In the genomic region with DNA sequence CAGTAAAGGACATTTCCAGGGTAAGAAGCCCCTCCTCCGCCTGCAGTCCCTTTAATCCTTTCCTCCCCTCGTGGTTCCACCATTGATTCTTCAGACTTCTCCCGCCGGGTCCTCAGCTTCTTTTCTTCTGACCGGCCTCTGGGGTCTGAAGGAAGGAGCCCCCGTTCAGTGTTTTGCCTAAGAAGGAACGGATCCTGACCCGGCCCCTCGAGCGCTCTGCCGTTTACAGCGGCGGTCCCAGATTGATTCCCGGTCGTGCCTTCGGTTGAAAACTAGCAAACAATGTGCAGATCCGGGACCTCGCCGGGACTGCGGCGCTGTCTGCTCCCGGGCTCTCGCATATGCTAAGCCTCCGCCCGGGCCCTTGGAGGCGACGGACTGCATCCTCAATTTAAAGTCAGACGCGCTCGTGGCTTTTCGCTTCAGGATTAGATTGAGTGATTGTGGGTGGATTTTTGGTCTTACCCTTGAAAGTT, we compare ENCODE assay signal across 1 cellular context.
A peak's percentile ranks its signal among the peaks of the same experiment; 100 is the strongest.
TF ChIP-seq lines count a peak whose summit lies in the region.

No MANE protein-coding gene starts in this region.

TF ChIP-seq in K562, 482 proteins besides CTCF, POLR2A, EP300 and RAD21 (continues in another document):
- peak; percentile 19; the same call in 1 of the 2 replicates for TF ChIP-seq NR3C1 (CRISPR knock-in tag; IDR thresholded peaks at IDR 0.05)
- TF ChIP-seq FOXK1 (CRISPR knock-in tag; IDR thresholded peaks at IDR 0.05; ENCODE audit: borderline replicate concordance), result no peak
- no peak for TF ChIP-seq ZNF24 (IDR thresholded peaks at IDR 0.05)
- TF ChIP-seq ZKSCAN8 (CRISPR knock-in tag; IDR thresholded peaks at IDR 0.05), result no peak
- no peak for TF ChIP-seq MAFG (tag; conservative IDR thresholded peaks at IDR 0.05)
- TF ChIP-seq SNIP1 (IDR thresholded peaks at IDR 0.05; ENCODE audit: low read depth), result no peak
- TF ChIP-seq CBFA2T3 (IDR thresholded peaks at IDR 0.05), result no peak
- TF ChIP-seq ARID2 (IDR thresholded peaks at IDR 0.05), result no peak
- TF ChIP-seq PPARD (CRISPR knock-in tag; IDR thresholded peaks at IDR 0.05), result no peak
- TF ChIP-seq CC2D1A (IDR thresholded peaks at IDR 0.05), result no peak
- no peak for TF ChIP-seq ZNF668 (CRISPR knock-in tag; IDR thresholded peaks at IDR 0.05)
- TF ChIP-seq ZBTB40 (IDR thresholded peaks at IDR 0.05), result no peak
- TF ChIP-seq ZBTB40 (CRISPR knock-in tag; IDR thresholded peaks at IDR 0.05), result no peak
- TF ChIP-seq, protein P1, sequence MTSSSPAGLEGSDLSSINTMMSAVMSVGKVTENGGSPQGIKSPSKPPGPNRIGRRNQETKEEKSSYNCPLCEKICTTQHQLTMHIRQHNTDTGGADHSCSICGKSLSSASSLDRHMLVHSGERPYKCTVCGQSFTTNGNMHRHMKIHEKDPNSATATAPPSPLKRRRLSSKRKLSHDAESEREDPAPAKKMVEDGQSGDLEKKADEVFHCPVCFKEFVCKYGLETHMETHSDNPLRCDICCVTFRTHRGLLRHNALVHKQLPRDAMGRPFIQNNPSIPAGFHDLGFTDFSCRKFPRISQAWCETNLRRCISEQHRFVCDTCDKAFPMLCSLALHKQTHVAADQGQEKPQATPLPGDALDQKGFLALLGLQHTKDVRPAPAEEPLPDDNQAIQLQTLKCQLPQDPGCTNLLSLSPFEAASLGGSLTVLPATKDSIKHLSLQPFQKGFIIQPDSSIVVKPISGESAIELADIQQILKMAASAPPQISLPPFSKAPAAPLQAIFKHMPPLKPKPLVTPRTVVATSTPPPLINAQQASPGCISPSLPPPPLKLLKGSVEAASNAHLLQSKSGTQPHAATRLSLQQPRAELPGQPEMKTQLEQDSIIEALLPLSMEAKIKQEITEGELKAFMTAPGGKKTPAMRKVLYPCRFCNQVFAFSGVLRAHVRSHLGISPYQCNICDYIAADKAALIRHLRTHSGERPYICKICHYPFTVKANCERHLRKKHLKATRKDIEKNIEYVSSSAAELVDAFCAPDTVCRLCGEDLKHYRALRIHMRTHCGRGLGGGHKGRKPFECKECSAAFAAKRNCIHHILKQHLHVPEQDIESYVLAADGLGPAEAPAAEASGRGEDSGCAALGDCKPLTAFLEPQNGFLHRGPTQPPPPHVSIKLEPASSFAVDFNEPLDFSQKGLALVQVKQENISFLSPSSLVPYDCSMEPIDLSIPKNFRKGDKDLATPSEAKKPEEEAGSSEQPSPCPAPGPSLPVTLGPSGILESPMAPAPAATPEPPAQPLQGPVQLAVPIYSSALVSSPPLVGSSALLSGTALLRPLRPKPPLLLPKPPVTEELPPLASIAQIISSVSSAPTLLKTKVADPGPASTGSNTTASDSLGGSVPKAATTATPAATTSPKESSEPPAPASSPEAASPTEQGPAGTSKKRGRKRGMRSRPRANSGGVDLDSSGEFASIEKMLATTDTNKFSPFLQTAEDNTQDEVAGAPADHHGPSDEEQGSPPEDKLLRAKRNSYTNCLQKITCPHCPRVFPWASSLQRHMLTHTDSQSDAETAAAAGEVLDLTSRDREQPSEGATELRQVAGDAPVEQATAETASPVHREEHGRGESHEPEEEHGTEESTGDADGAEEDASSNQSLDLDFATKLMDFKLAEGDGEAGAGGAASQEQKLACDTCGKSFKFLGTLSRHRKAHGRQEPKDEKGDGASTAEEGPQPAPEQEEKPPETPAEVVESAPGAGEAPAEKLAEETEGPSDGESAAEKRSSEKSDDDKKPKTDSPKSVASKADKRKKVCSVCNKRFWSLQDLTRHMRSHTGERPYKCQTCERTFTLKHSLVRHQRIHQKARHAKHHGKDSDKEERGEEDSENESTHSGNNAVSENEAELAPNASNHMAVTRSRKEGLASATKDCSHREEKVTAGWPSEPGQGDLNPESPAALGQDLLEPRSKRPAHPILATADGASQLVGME (CRISPR knock-in tag; IDR thresholded peaks at IDR 0.05), result no peak
- no peak for TF ChIP-seq PURB (CRISPR knock-in tag; IDR thresholded peaks at IDR 0.05; ENCODE audit: low read depth)
- 0 out of 2 replicates have a peak, but pooled peaks have one; percentile 0 for TF ChIP-seq GABPB1 (CRISPR knock-in tag; IDR thresholded peaks at IDR 0.05)
- TF ChIP-seq NR2F6 (CRISPR knock-in tag; IDR thresholded peaks at IDR 0.05), result no peak
- TF ChIP-seq ZNF695 (CRISPR knock-in tag; IDR thresholded peaks at IDR 0.05), result no peak
- TF ChIP-seq RBFOX2 (IDR thresholded peaks at IDR 0.05; ENCODE audit: low read depth, low read length), result no peak
- TF ChIP-seq RUNX1 (IDR thresholded peaks at IDR 0.05; ENCODE audit: low read depth), result no peak
- no peak for TF ChIP-seq POLR2G (IDR thresholded peaks at IDR 0.05; ENCODE audit: low read depth, low read length)
- peak; percentile 47 to 95 (median 69); a peak in 4 of 6 replicates for TF ChIP-seq ZBTB11 (CRISPR knock-in tag; IDR thresholded peaks at IDR 0.05)
- peak; percentile 69 for TF ChIP-seq AFF4 (CRISPR knock-in tag; IDR thresholded peaks at IDR 0.05)
- 0 out of 2 replicates have a peak, but pooled peaks have one; percentile 25 for TF ChIP-seq ZNF395 (CRISPR knock-in tag; IDR thresholded peaks at IDR 0.05)
- no peak for TF ChIP-seq RBM39 (optimal IDR thresholded peaks at IDR 0.05; ENCODE audit: low read depth, low read length)
- TF ChIP-seq KLF6 (CRISPR knock-in tag; IDR thresholded peaks at IDR 0.05; ENCODE audit: borderline replicate concordance), result no peak
- no peak for TF ChIP-seq HLTF (IDR thresholded peaks at IDR 0.05)
